In the genomic region with DNA sequence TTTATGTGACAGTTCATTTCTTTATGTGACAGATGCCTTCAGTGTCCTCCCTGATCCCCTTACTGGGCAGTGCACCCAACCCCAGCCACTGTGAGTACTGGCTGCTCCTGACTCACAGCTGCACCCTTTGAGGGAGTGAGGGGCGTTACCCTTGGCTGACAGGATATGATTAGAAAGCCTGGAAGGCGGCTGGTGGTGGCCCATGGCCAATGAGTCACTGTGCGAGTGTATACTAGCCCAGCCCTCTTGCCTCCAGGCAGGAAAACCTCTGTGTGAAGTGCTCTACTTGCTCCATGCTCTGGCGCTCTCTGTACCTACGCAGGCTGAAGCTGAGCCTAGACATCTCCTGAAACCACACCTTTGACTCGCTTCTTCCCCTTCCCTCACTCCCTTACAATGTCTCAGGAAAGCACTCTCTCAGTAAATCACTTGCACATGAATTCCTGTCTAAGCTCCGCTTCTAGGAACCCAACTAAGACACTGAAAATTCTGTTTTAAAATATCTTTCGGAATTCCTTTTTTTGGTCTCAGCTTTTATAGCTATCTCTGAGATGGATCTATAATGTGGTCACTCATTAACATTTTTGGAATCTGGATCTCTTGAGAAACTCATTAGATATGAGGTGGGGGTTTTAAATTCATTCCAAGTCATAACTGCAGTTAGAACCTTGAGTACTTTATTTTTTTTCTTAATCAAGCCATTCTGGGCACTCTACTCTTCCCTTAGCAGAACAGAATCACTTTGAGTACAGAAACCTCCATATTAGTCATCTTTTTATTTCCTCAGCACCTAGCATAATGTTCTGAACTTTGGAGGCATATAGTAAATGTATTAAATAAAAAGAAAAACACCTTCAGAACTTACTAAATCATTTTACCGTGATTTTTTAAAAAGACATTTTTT, we compare ENCODE assay signal across 8 cellular contexts. TPM values are rescaled to one million over a fixed set of nuclear protein-coding genes. Genes with fewer than 3 reads are reported as not detected.
DNase-seq lines count a peak whose midpoint lies in the region; ATAC-seq and TF ChIP-seq lines count a peak whose summit lies in the region.

No MANE protein-coding gene starts in this region.

- H3K9me3 ChIP-seq in uterus = no peaks in the 10 kb centered on the region

- no peaks in the 10 kb centered on the region for H3K4me1 ChIP-seq in uterus

- no peak overlapping the region for H3K27ac Mint-ChIP-seq in natural killer cell treated with Interleukin-12 subunit alpha and Interleukin-12 subunit beta and Interleukin-15 and Interleukin-18, amount 100 ng/mL, for 72 hours
- H3K27ac Mint-ChIP-seq in natural killer cell = no peak overlapping the region

- ATAC-seq in natural killer cell treated with Interleukin-12 subunit alpha and Interleukin-12 subunit beta and Interleukin-15 and Interleukin-18, amount 100 ng/mL, for 72 hours = peak; percentile 69 to 71
- no peak for ATAC-seq in natural killer cell

- H3K27ac ChIP-seq in coronary artery (no peak overlapping the region), uterus (peak overlapping the region in 1 of 2 donors; percentile 42)

- no peak for DNase-seq in natural killer cell treated with Interleukin-12 subunit alpha and Interleukin-12 subunit beta and Interleukin-15 and Interleukin-18, amount 100 ng/mL, for 72 hours (ENCODE audit: low spot score)
- DNase-seq in natural killer cell = no peak
- DNase-seq in NCI-H82 (lab: John Stamatoyannopoulos, UW) = peak; percentile 72
- peak; percentile 88 for DNase-seq in coronary artery (ENCODE audit: low spot score)
- DNase-seq in lung microvascular endothelial cell (ENCODE audit: low read depth in 2 of 2) = peak; percentile 70 to 97
- peak; percentile 79 to 85 for DNase-seq in uterus
- no peak for DNase-seq in GM10266 (ENCODE audit: extremely low spot score)
- no peak for DNase-seq in NCI-H510A treated with DMSO at 0.1 percent for 48 hours (lab: John Stamatoyannopoulos, UW)

- no peaks in the 10 kb centered on the region for H3K36me3 Mint-ChIP-seq in natural killer cell treated with Interleukin-12 subunit alpha and Interleukin-12 subunit beta and Interleukin-15 and Interleukin-18, amount 100 ng/mL, for 72 hours
- H3K36me3 Mint-ChIP-seq in natural killer cell = no peaks in the 10 kb centered on the region

- intact Hi-C loops in natural killer cell (cut with micrococcal nuclease) (no loop called here), uterus (cut with DNase I; ENCODE audit: low total_unique reads) (no loop called here)

- no peak overlapping the region for H3K4me3 ChIP-seq in coronary artery
- H3K4me3 ChIP-seq in uterus = no peak overlapping the region

- H3K4me1 Mint-ChIP-seq in natural killer cell treated with Interleukin-12 subunit alpha and Interleukin-12 subunit beta and Interleukin-15 and Interleukin-18, amount 100 ng/mL, for 72 hours (ENCODE audit: low read depth in 2 of 2) = peaks cover 0 to 3% of the 10 kb centered on the region in 2 donors
- H3K4me1 Mint-ChIP-seq in natural killer cell = no peaks in the 10 kb centered on the region

- no peaks in the 10 kb centered on the region for H3K36me3 ChIP-seq in uterus

- TF ChIP-seq POLR2A in uterus (IDR thresholded peaks at IDR 0.05) = peak in 1 of 2 donors; percentile 10

- TF ChIP-seq CTCF in natural killer cell (IDR thresholded peaks at IDR 0.05) = no peak
- TF ChIP-seq CTCF in coronary artery (IDR thresholded peaks at IDR 0.05) = no peak
- TF ChIP-seq CTCF in uterus (IDR thresholded peaks at IDR 0.05) = no peak
- no peak for TF ChIP-seq CTCF in GM10266 (IDR thresholded peaks at IDR 0.05; ENCODE audit: control insufficient read depth, insufficient read depth, low read depth, missing control alignments)

- no peaks in the 10 kb centered on the region for H3K9me3 Mint-ChIP-seq in natural killer cell treated with Interleukin-12 subunit alpha and Interleukin-12 subunit beta and Interleukin-15 and Interleukin-18, amount 100 ng/mL, for 72 hours
- no peaks in the 10 kb centered on the region for H3K9me3 Mint-ChIP-seq in natural killer cell

- no peak overlapping the region for H3K4me3 Mint-ChIP-seq in natural killer cell treated with Interleukin-12 subunit alpha and Interleukin-12 subunit beta and Interleukin-15 and Interleukin-18, amount 100 ng/mL, for 72 hours
- H3K4me3 Mint-ChIP-seq in natural killer cell = no peak overlapping the region

- no peaks in the 10 kb centered on the region for H3K27me3 ChIP-seq in uterus

- H3K27me3 Mint-ChIP-seq in natural killer cell treated with Interleukin-12 subunit alpha and Interleukin-12 subunit beta and Interleukin-15 and Interleukin-18, amount 100 ng/mL, for 72 hours = peaks cover 24 to 55% of the 10 kb centered on the region in 2 donors
- peaks cover 5 to 40% of the 10 kb centered on the region in 2 donors for H3K27me3 Mint-ChIP-seq in natural killer cell (ENCODE audit: low read depth in 2 of 2)

RNA-seq across cellular contexts. Expression of gene STAM2, which starts 25.3 kb away (rescaled TPM):
- total RNA-seq in natural killer cell treated with Interleukin-12 subunit alpha and Interleukin-12 subunit beta and Interleukin-15 and Interleukin-18, amount 100 ng/mL, for 72 hours = 10 to 100 TPM; 14.4 to 24.3 TPM
- 10 to 100 TPM; 18.7 to 23.1 (median 19.2) TPM for total RNA-seq in natural killer cell
- 12.4 and 17.7 TPM in 2 replicates for total RNA-seq in lung microvascular endothelial cell
- 10 to 100 TPM; 30.0 to 83.0 (median 55.4) TPM for total RNA-seq in uterus

Comparison
In these comparisons a context has a peak if more than half of its experiments do, and no peak if none do; other contexts are left out.
1. ATAC-seq: peak in natural killer cell treated with Interleukin-12 subunit alpha and Interleukin-12 subunit beta and Interleukin-15 and Interleukin-18, amount 100 ng/mL, for 72 hours (2 of 2); none in natural killer cell (0 of 3).
2. DNase-seq: peak in NCI-H82 (single experiment), coronary artery (single experiment), lung microvascular endothelial cell (2 of 2) and uterus (2 of 2); none in natural killer cell treated with Interleukin-12 subunit alpha and Interleukin-12 subunit beta and Interleukin-15 and Interleukin-18, amount 100 ng/mL, for 72 hours (single experiment), natural killer cell (single experiment), GM10266 (single experiment) and NCI-H510A treated with DMSO at 0.1 percent for 48 hours (single experiment).